In the genomic region with DNA sequence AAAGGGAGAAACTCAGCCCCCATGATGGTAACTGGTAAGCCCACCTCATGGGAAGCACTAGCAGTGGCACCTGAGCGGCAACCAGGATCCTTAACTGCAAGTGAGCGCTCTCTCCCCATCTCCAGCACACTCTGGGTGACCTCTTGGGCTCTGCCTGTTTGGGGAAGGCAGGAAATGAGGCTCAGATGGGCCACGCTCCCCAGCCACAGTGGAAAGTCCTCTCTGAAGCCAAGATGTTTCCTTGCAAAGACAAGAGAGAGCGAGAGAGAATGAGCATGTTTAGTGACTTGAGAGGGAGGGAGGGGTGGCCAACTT, we compare ENCODE assay signal across 13 cellular contexts.
DNase-seq lines count a peak whose midpoint lies in the region; ATAC-seq and TF ChIP-seq lines count a peak whose summit lies in the region.
"Had no signal": no experiment of that assay in that cellular context is flagged by ENCODE, and none has a peak within 500 bp of the region (broad histone marks: within the 10 kb centered on the region; RNA-seq: fewer than 3 reads in every experiment).

No MANE protein-coding gene starts in this region.

- H3K4me3 ChIP-seq in subcutaneous abdominal adipose tissue (ENCODE audit: low read depth in 1 of 5, low read length in 5 of 5) (peak overlapping the region in 4 of 5 donors; percentile 16 to 58 (median 30)), tibial nerve (peak overlapping the region in 2 of 4 donors; percentile 26 to 39)
- H3K4me3 ChIP-seq: adrenal gland, neural progenitor cell had no signal

- H3K27ac Mint-ChIP-seq in activated naive CD8-positive, alpha-beta T cell treated with anti-CD3 and anti-CD28 coated beads, Interleukin-2, amount 10 ng/mL, durations not matched to agents 7 days and 5 days: peak overlapping the region; percentile 54
- H3K27ac Mint-ChIP-seq: neural progenitor cell had no signal

- no peak for TF ChIP-seq EP300 in tibial nerve (IDR thresholded peaks at IDR 0.05)

- H3K36me3 ChIP-seq in subcutaneous abdominal adipose tissue (ENCODE audit: control insufficient read depth in 5 of 5, insufficient read depth in 5 of 5, low read length in 5 of 5): no peaks in the 10 kb centered on the region
- no peaks in the 10 kb centered on the region for H3K36me3 ChIP-seq in tibial nerve
- H3K36me3 ChIP-seq: adrenal gland, neural progenitor cell had no signal

- no peaks in the 10 kb centered on the region for H3K36me3 Mint-ChIP-seq in activated naive CD8-positive, alpha-beta T cell treated with anti-CD3 and anti-CD28 coated beads, Interleukin-2, amount 10 ng/mL, durations not matched to agents 7 days and 5 days
- H3K36me3 Mint-ChIP-seq: neural progenitor cell had no signal

- TF ChIP-seq POLR2A in tibial nerve (IDR thresholded peaks at IDR 0.05): no peak

- peaks cover 60% of the 10 kb centered on the region for H3K27me3 Mint-ChIP-seq in activated naive CD8-positive, alpha-beta T cell treated with anti-CD3 and anti-CD28 coated beads, Interleukin-2, amount 10 ng/mL, durations not matched to agents 7 days and 5 days

- no peaks in the 10 kb centered on the region for H3K9me3 Mint-ChIP-seq in activated naive CD8-positive, alpha-beta T cell treated with anti-CD3 and anti-CD28 coated beads, Interleukin-2, amount 10 ng/mL, durations not matched to agents 7 days and 5 days
- H3K9me3 Mint-ChIP-seq: neural progenitor cell had no signal

- H3K9ac ChIP-seq in subcutaneous abdominal adipose tissue (ENCODE audit: low read length in 5 of 5): peak overlapping the region in 4 of 5 donors; percentile 9 to 51 (median 36)
- H3K9ac ChIP-seq: neural progenitor cell had no signal

- POLR2A ChIA-PET in activated naive CD8-positive, alpha-beta T cell treated with anti-CD3 and anti-CD28 coated beads, Interleukin-2, amount 10 ng/mL, durations not matched to agents 7 days and 5 days (lab: Charles Lee): interaction anchor here (0.9 to 1.7 kb wide), 5 partner anchors 8 to 376 kb away, joined by 3 to 5 read pairs (median 4); a partner anchor contains a TSS

- peak overlapping the region; percentile 71 for H3K4me3 Mint-ChIP-seq in activated naive CD8-positive, alpha-beta T cell treated with anti-CD3 and anti-CD28 coated beads, Interleukin-2, amount 10 ng/mL, durations not matched to agents 7 days and 5 days
- H3K4me3 Mint-ChIP-seq: neural progenitor cell had no signal

- peaks cover 31% of the 10 kb centered on the region for H3K4me1 Mint-ChIP-seq in activated naive CD8-positive, alpha-beta T cell treated with anti-CD3 and anti-CD28 coated beads, Interleukin-2, amount 10 ng/mL, durations not matched to agents 7 days and 5 days

- no peaks in the 10 kb centered on the region for H3K27me3 ChIP-seq in subcutaneous abdominal adipose tissue (ENCODE audit: control insufficient read depth in 5 of 5, insufficient read depth in 4 of 5, low read length in 5 of 5)
- H3K27me3 ChIP-seq in tibial nerve: no peaks in the 10 kb centered on the region
- H3K27me3 ChIP-seq: adrenal gland, neural progenitor cell had no signal

- H3K9me3 ChIP-seq in subcutaneous abdominal adipose tissue (ENCODE audit: control insufficient read depth in 5 of 5, low read length in 5 of 5): no peaks in the 10 kb centered on the region
- no peaks in the 10 kb centered on the region for H3K9me3 ChIP-seq in tibial nerve
- H3K9me3 ChIP-seq: adrenal gland had no signal

- no peak for TF ChIP-seq CTCF in tibial nerve (IDR thresholded peaks at IDR 0.05)

- H3K4me1 ChIP-seq in subcutaneous abdominal adipose tissue (ENCODE audit: control insufficient read depth in 5 of 5, insufficient read depth in 5 of 5, low read length in 5 of 5): peaks cover 5 to 49% (median 29%) of the 10 kb centered on the region in 5 donors
- peaks cover 0 to 59% (median 20%) of the 10 kb centered on the region in 4 donors for H3K4me1 ChIP-seq in tibial nerve
- H3K4me1 ChIP-seq: adrenal gland had no signal

- WGBS in tibial nerve, 2 donors: 31 to 33% methylated on average over 4 of the region's 4 CpGs

- DNase-seq in DMS79 treated with DMSO at 0.1 percent for 48 hours (lab: John Stamatoyannopoulos, UW): peak; percentile 29
- DNase-seq in DMS79 (lab: John Stamatoyannopoulos, UW): no peak
- no peak for DNase-seq in activated naive CD8-positive, alpha-beta T cell treated with anti-CD3 and anti-CD28 coated beads, Interleukin-2, amount 10 ng/mL, durations not matched to agents 7 days and 5 days
- peak; percentile 64 for DNase-seq in iris pigment epithelial cell (ENCODE audit: low read depth)
- no peak for DNase-seq in DMS114 treated with DMSO at 0.1 percent for 48 hours (lab: John Stamatoyannopoulos, UW; ENCODE audit: unreplicated experiment)
- no peak for DNase-seq in tibial nerve (ENCODE audit: low spot score in 2 of 2)
- no peak for DNase-seq in SHP77 treated with DMSO at 0.1 percent for 48 hours (lab: John Stamatoyannopoulos, UW)
- DNase-seq: NCI-H2171; stimulated activated CD8-positive, alpha-beta memory T cell treated with anti-CD3 and anti-CD28 coated beads, Interleukin-4, amount 100 ng/mL, for 48 hours had no signal

- peak overlapping the region; percentile 92 for H3K27ac ChIP-seq in subcutaneous abdominal adipose tissue (ENCODE audit: low read depth, low read length)
- peak overlapping the region in 2 of 4 donors; percentile 86 to 90 for H3K27ac ChIP-seq in tibial nerve
- H3K27ac ChIP-seq: 22Rv1, neural progenitor cell had no signal

- ATAC-seq in activated naive CD8-positive, alpha-beta T cell treated with anti-CD3 and anti-CD28 coated beads, Interleukin-2, amount 10 ng/mL, durations not matched to agents 7 days and 5 days (ENCODE audit: low read depth): no peak

Comparison
In these comparisons a context has a peak if more than half of its experiments do, and no peak if none do; other contexts are left out.
1. DNase-seq: peak in DMS79 treated with DMSO at 0.1 percent for 48 hours (single experiment) and iris pigment epithelial cell (single experiment); none in DMS79 (single experiment), activated naive CD8-positive, alpha-beta T cell treated with anti-CD3 and anti-CD28 coated beads, Interleukin-2, amount 10 ng/mL, durations not matched to agents 7 days and 5 days (single experiment), DMS114 treated with DMSO at 0.1 percent for 48 hours (single experiment), tibial nerve (0 of 2) and SHP77 treated with DMSO at 0.1 percent for 48 hours (single experiment).